In the genomic region with DNA sequence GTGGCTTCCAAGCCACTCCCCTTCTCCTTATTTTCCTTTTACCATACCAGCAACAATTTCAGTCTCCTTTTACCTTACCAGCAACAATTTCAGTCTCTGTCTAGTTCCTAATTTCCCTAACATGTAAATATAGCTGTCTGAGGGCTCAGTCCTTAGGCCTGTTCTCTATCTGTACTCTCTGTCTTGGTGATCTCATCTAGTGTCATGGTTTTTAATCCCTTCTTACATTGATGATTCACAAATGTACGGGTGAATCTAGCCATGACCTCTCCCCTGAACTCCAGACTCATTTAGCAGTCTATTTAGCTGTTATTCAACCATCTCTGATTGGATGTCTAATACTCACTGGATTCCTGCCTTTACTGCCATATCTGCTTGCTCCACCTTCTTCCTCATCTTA, we compare ENCODE assay signal across 11 cellular contexts. TPM values are rescaled to one million over a fixed set of nuclear protein-coding genes. Genes with fewer than 3 reads are reported as not detected.
DNase-seq lines count a peak whose midpoint lies in the region; ATAC-seq and TF ChIP-seq lines count a peak whose summit lies in the region.
"Had no signal": no experiment of that assay in that cellular context is flagged by ENCODE, and none has a peak within 500 bp of the region (broad histone marks: within the 10 kb centered on the region; RNA-seq: fewer than 3 reads in every experiment).

No MANE protein-coding gene starts in this region.

- TF ChIP-seq CTCF in fibroblast of mammary gland (conservative IDR thresholded peaks at IDR 0.05; ENCODE audit: control insufficient read depth, insufficient read depth, low read depth, low read length) (no peak), endodermal cell (conservative IDR thresholded peaks at IDR 0.05) (no peak), dorsolateral prefrontal cortex (IDR thresholded peaks at IDR 0.05 in 54 of 56, conservative IDR thresholded peaks at IDR 0.05 in 2 of 56; ENCODE audit: low read depth in 1 of 56, partially characterized antibody in 56 of 56) (no peak)

- 97 to 100% methylated on average over 1 of the region's 1 CpG for WGBS in endodermal cell (ENCODE audit: insufficient coverage in 1 of 2, insufficient read length in 1 of 2), 2 experiments

- H3K4me3 Mint-ChIP-seq in endodermal cell: no peak overlapping the region

- H3K9ac ChIP-seq in endodermal cell (ENCODE audit: extremely low read depth, low read length, poor library complexity, severe bottlenecking): no peak overlapping the region

- intact Hi-C loops in dorsolateral prefrontal cortex (cut with DNase I): no loop called here

- H3K9me3 ChIP-seq in endodermal cell (ENCODE audit: control insufficient read depth, low read length): no peaks in the 10 kb centered on the region

- no peaks in the 10 kb centered on the region for H3K36me3 Mint-ChIP-seq in endodermal cell (ENCODE audit: low read depth)

- H3K36me3 ChIP-seq in endodermal cell (ENCODE audit: control insufficient read depth, insufficient read depth, low read length): no peaks in the 10 kb centered on the region
- H3K36me3 ChIP-seq: cardiac muscle cell had no signal

- H3K27ac Mint-ChIP-seq in endodermal cell: no peak overlapping the region

- H3K4me3 ChIP-seq in fibroblast of mammary gland (ENCODE audit: control insufficient read depth, low read depth, low read length): no peak overlapping the region
- H3K4me3 ChIP-seq in endodermal cell (ENCODE audit: low read length): no peak overlapping the region
- no peak overlapping the region for H3K4me3 ChIP-seq in dorsolateral prefrontal cortex
- H3K4me3 ChIP-seq: cardiac muscle cell, skin epidermis had no signal

- H3K27me3 Mint-ChIP-seq in endodermal cell (ENCODE audit: insufficient read depth): peaks cover 8% of the 10 kb centered on the region

- peak; percentile 56 for ATAC-seq in GM21390 (IDR thresholded peaks at IDR 0.05; ENCODE audit: unreplicated experiment)
- ATAC-seq in HG03558 (IDR thresholded peaks at IDR 0.05; ENCODE audit: extremely low read depth, unreplicated experiment): peak; percentile 67

- no peak overlapping the region for H3K27ac ChIP-seq in endodermal cell (ENCODE audit: low read depth, low read length)
- no peak overlapping the region for H3K27ac ChIP-seq in dorsolateral prefrontal cortex
- H3K27ac ChIP-seq: cardiac muscle cell had no signal

- DNase-seq in DMS53 (lab: John Stamatoyannopoulos, UW) (peak; percentile 75), fibroblast of mammary gland (ENCODE audit: low read depth) (peak; percentile 95), GOT3 (lab: John Stamatoyannopoulos, UW) (no peak), endodermal cell (no peak), dorsolateral prefrontal cortex (no peak)
- DNase-seq in activated CD8-positive, alpha-beta memory T cell treated with anti-CD3 and anti-CD28 coated beads, Interleukin-2, amount 50 U/mL, for 4 hours: no peak

- H3K4me1 Mint-ChIP-seq in endodermal cell: no peaks in the 10 kb centered on the region

- no peaks in the 10 kb centered on the region for H3K4me1 ChIP-seq in endodermal cell (ENCODE audit: control insufficient read depth, insufficient read depth, low read length)

- H3K27me3 ChIP-seq in endodermal cell (ENCODE audit: control insufficient read depth, insufficient read depth, low read length, poor library complexity, severe bottlenecking): peaks cover 58% of the 10 kb centered on the region
- peaks cover 0 to 18% (median 0%) of the 10 kb centered on the region in 45 donors for H3K27me3 ChIP-seq in dorsolateral prefrontal cortex

- H3K9me3 Mint-ChIP-seq in endodermal cell: no peaks in the 10 kb centered on the region

RNA-seq across cellular contexts. Expression of gene IL15, which starts 7.2 kb away (rescaled TPM):
- total RNA-seq in endodermal cell: under 1 TPM; 0.42 TPM
- 0.53 TPM for polyA plus RNA-seq in endodermal cell (2013, experiment 1 of 2)
- polyA plus RNA-seq in endodermal cell (2013, experiment 2 of 2): not detected
- 1 to 10 TPM in 61 of 120 experiments, under 1 TPM in 59; 0.07 to 5.2 (median 1.0) TPM for total RNA-seq in dorsolateral prefrontal cortex
- total RNA-seq: cardiac muscle cell, G401 had no signal
- polyA plus RNA-seq: cardiac muscle cell had no signal

Comparison
In these comparisons a context has a peak if more than half of its experiments do, and no peak if none do; other contexts are left out.
1. DNase-seq: peak in DMS53 (single experiment) and fibroblast of mammary gland (single experiment); none in activated CD8-positive, alpha-beta memory T cell treated with anti-CD3 and anti-CD28 coated beads, Interleukin-2, amount 50 U/mL, for 4 hours (single experiment), GOT3 (single experiment), endodermal cell (single experiment) and dorsolateral prefrontal cortex (0 of 10).